12 cellular contexts compared by ENCODE assay signal in genomic region chr6:56660374-56660730, GRCh38. TPM values are rescaled to one million over a fixed set of nuclear protein-coding genes. Genes with fewer than 3 reads are reported as not detected.
A peak's percentile ranks its signal among the peaks of the same experiment; 100 is the strongest.
DNase-seq lines count a peak whose midpoint lies in the region; ATAC-seq and TF ChIP-seq lines count a peak whose summit lies in the region.
"Had no signal": no experiment of that assay in that cellular context is flagged by ENCODE, and none has a peak within 500 bp of the region (broad histone marks: within the 10 kb centered on the region; RNA-seq: fewer than 3 reads in every experiment).

No MANE protein-coding gene starts in this region.

- DNase-seq in WTC11 (ENCODE audit: low spot score) (no peak), NCI-H526 (lab: John Stamatoyannopoulos, UW) (no peak), glomerular visceral epithelial cell (ENCODE audit: extremely low spot score) (no peak)
- no peak for DNase-seq in activated CD4-positive, alpha-beta T cell treated with anti-CD3 and anti-CD28 coated beads, Interleukin-2, amount 50 U/mL, for 1 hour
- DNase-seq: activated CD4-positive, alpha-beta T cell treated with anti-CD3 and anti-CD28 coated beads, Interleukin-2, amount 50 U/mL, for 48 hours; activated naive CD4-positive, alpha-beta T cell treated with anti-CD3 and anti-CD28 coated beads for 36 hours; NCI-H446 treated with DMSO at 0.1 percent for 48 hours had no signal

- H3K27me3 Mint-ChIP-seq in WTC11 (ENCODE audit: low read depth) = no peaks in the 10 kb centered on the region
- H3K27me3 Mint-ChIP-seq in nephron (ENCODE audit: low read depth) = no peaks in the 10 kb centered on the region
- H3K27me3 Mint-ChIP-seq: central memory CD8-positive, alpha-beta T cell had no signal

- TF ChIP-seq CTCF in WTC11 (IDR thresholded peaks at IDR 0.05) (no peak), nephron (IDR thresholded peaks at IDR 0.05; ENCODE audit: unreplicated experiment in 3 of 3) (no peak)

- H3K9me3 Mint-ChIP-seq in WTC11 = no peaks in the 10 kb centered on the region
- no peaks in the 10 kb centered on the region for H3K9me3 Mint-ChIP-seq in nephron
- H3K9me3 Mint-ChIP-seq: activated naive CD4-positive, alpha-beta T cell treated with anti-CD3 and anti-CD28 coated beads for 36 hours; central memory CD8-positive, alpha-beta T cell had no signal

- H3K27ac Mint-ChIP-seq in WTC11 (peak overlapping the region; percentile 46), nephron (peak overlapping the region in 2 of 3 experiments; percentile 1 to 57)
- H3K27ac Mint-ChIP-seq: activated naive CD4-positive, alpha-beta T cell treated with anti-CD3 and anti-CD28 coated beads for 36 hours had no signal

- ATAC-seq in GM18858 (IDR thresholded peaks at IDR 0.05; ENCODE audit: unreplicated experiment) (peak; percentile 28), HG02763 (IDR thresholded peaks at IDR 0.05; ENCODE audit: unreplicated experiment) (peak; percentile 34), WTC11 (no peak), HG02623 (IDR thresholded peaks at IDR 0.05; ENCODE audit: unreplicated experiment) (no peak)

- H3K36me3 Mint-ChIP-seq in WTC11 (no peaks in the 10 kb centered on the region), nephron (ENCODE audit: low read depth) (no peaks in the 10 kb centered on the region)

- H3K4me1 Mint-ChIP-seq in WTC11 (peaks cover 36% of the 10 kb centered on the region), nephron (peaks cover 13% of the 10 kb centered on the region)
- H3K4me1 Mint-ChIP-seq: central memory CD8-positive, alpha-beta T cell had no signal

- CTCF ChIA-PET in WTC11 (lab: Charles Lee) = no interaction called here

- POLR2A ChIA-PET in WTC11 (lab: Charles Lee) = no interaction called here

- H3K4me3 Mint-ChIP-seq in WTC11 (no peak overlapping the region), nephron (no peak overlapping the region)
- H3K4me3 Mint-ChIP-seq: activated naive CD4-positive, alpha-beta T cell treated with anti-CD3 and anti-CD28 coated beads for 36 hours; central memory CD8-positive, alpha-beta T cell had no signal

TF ChIP-seq in WTC11, 78 proteins besides CTCF, POLR2A, EP300 and RAD21:
- TF ChIP-seq, protein P1, sequence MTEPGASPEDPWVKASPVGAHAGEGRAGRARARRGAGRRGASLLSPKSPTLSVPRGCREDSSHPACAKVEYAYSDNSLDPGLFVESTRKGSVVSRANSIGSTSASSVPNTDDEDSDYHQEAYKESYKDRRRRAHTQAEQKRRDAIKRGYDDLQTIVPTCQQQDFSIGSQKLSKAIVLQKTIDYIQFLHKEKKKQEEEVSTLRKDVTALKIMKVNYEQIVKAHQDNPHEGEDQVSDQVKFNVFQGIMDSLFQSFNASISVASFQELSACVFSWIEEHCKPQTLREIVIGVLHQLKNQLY (CRISPR knock-in tag; IDR thresholded peaks at IDR 0.05) = no peak
- TF ChIP-seq TEAD4 (CRISPR knock-in tag; IDR thresholded peaks at IDR 0.05) = no peak
- no peak for TF ChIP-seq GABPB1 (CRISPR knock-in tag; IDR thresholded peaks at IDR 0.05)
- TF ChIP-seq, protein P2, sequence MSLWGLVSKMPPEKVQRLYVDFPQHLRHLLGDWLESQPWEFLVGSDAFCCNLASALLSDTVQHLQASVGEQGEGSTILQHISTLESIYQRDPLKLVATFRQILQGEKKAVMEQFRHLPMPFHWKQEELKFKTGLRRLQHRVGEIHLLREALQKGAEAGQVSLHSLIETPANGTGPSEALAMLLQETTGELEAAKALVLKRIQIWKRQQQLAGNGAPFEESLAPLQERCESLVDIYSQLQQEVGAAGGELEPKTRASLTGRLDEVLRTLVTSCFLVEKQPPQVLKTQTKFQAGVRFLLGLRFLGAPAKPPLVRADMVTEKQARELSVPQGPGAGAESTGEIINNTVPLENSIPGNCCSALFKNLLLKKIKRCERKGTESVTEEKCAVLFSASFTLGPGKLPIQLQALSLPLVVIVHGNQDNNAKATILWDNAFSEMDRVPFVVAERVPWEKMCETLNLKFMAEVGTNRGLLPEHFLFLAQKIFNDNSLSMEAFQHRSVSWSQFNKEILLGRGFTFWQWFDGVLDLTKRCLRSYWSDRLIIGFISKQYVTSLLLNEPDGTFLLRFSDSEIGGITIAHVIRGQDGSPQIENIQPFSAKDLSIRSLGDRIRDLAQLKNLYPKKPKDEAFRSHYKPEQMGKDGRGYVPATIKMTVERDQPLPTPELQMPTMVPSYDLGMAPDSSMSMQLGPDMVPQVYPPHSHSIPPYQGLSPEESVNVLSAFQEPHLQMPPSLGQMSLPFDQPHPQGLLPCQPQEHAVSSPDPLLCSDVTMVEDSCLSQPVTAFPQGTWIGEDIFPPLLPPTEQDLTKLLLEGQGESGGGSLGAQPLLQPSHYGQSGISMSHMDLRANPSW (CRISPR knock-in tag; conservative IDR thresholded peaks at IDR 0.05; ENCODE audit: low read depth) = no peak
- no peak for TF ChIP-seq ZNF317 (CRISPR knock-in tag; IDR thresholded peaks at IDR 0.05; ENCODE audit: borderline replicate concordance, low read depth)

RNA-seq across cellular contexts. Expression of gene DST, which starts 17.7 kb away (rescaled TPM):
- 102 to 132 TPM (median 105 TPM) in 3 replicates for total RNA-seq in WTC11 (2021)

Comparison
In these comparisons a context has a peak if more than half of its experiments do, and no peak if none do; other contexts are left out.
1. ATAC-seq: peak in GM18858 (single experiment) and HG02763 (single experiment); none in WTC11 (single experiment) and HG02623 (single experiment).